ENCODE assay signal across 12 cellular contexts in genomic region chr13:19069684-19070397, GRCh38.
DNase-seq lines count a peak whose midpoint lies in the region; ATAC-seq, FAIRE-seq and TF ChIP-seq lines count a peak whose summit lies in the region.
"Had no signal": no experiment of that assay in that cellular context is flagged by ENCODE, and none has a peak within 500 bp of the region (broad histone marks: within the 10 kb centered on the region; RNA-seq: fewer than 3 reads in every experiment).

No MANE protein-coding gene starts in this region.

- H2AFZ ChIP-seq in K562 (ENCODE audit: low read depth, low read length), result no peak overlapping the region
- H2AFZ ChIP-seq: GM23248 had no signal

- ATAC-seq in K562, result no peak
- peak; percentile 22 for ATAC-seq in sciatic nerve
- ATAC-seq in GM18870 (IDR thresholded peaks at IDR 0.05; ENCODE audit: unreplicated experiment), result no peak
- ATAC-seq: A549 had no signal

- BruUV-seq in K562 (replicated peaks; lab: Mats Ljungman, UMichigan), result no TSS peak

- CTCF ChIA-PET in K562 (lab: Yijun Ruan, JAX; ENCODE audit: low intra/inter-chr PET ratio), result no interaction called here

- no peak for TF ChIP-seq EP300 in K562 (IDR thresholded peaks at IDR 0.05; ENCODE audit: low read length)
- TF ChIP-seq EP300 in esophagus muscularis mucosa (IDR thresholded peaks at IDR 0.05), result no peak

- peak; percentile 70 for FAIRE-seq in K562 (lab: Jason Lieb, UNC)
- FAIRE-seq: A549, H54 had no signal

- TF ChIP-seq POLR2A in K562 (conservative IDR thresholded peaks at IDR 0.05), result no peak
- TF ChIP-seq POLR2A in esophagus muscularis mucosa (IDR thresholded peaks at IDR 0.05; ENCODE audit: low read depth), result no peak
- no peak for TF ChIP-seq POLR2A in vagina (IDR thresholded peaks at IDR 0.05)

- DNase-seq in K562 (ENCODE audit: extremely low read depth in 1 of 4, low spot score in 3 of 4) (no peak), esophagus muscularis mucosa (ENCODE audit: extremely low spot score) (peak; percentile 87), sciatic nerve (ENCODE audit: low spot score) (no peak), vagina (ENCODE audit: extremely low spot score in 2 of 2) (peak; percentile 67 to 71), COLO668 (lab: John Stamatoyannopoulos, UW; ENCODE audit: unreplicated experiment) (no peak), RPMI8226 (no peak)
- DNase-seq: Calu3, DMS 273 treated with DMSO at 0.1 percent for 48 hours, GM23248 had no signal

- H4K20me1 ChIP-seq in K562 (replicated peaks; ENCODE audit: control insufficient read depth, insufficient read depth, low read length), result no peaks in the 10 kb centered on the region

- no peak overlapping the region for H3K9ac ChIP-seq in K562 (ENCODE audit: insufficient read depth in 1 of 2, low read depth in 2 of 2, low read length in 2 of 2)
- H3K9ac ChIP-seq: GM23248 had no signal

- H3K9me1 ChIP-seq in K562 (ENCODE audit: control insufficient read depth, insufficient read depth, low read length), result no peaks in the 10 kb centered on the region

- no peaks in the 10 kb centered on the region for H3K36me3 ChIP-seq in K562 (ENCODE audit: control insufficient read depth, insufficient read depth, low read length)
- H3K36me3 ChIP-seq in esophagus muscularis mucosa, result no peaks in the 10 kb centered on the region
- H3K36me3 ChIP-seq in vagina, result no peaks in the 10 kb centered on the region

- no peaks in the 10 kb centered on the region for H3K79me2 ChIP-seq in K562 (ENCODE audit: control insufficient read depth, insufficient read depth, low read length)

- H3K4me1 ChIP-seq in K562 (replicated peaks in 1 of 2; ENCODE audit: control insufficient read depth in 2 of 2, insufficient read depth in 2 of 2, low read length in 2 of 2), result no peaks in the 10 kb centered on the region
- H3K4me1 ChIP-seq in esophagus muscularis mucosa, result no peaks in the 10 kb centered on the region
- H3K4me1 ChIP-seq in vagina, result no peaks in the 10 kb centered on the region
- H3K4me1 ChIP-seq: A549 had no signal

- POLR2A ChIA-PET in K562 (lab: Yijun Ruan, JAX), result no interaction called here

- in situ Hi-C loops in K562 (cut with MboI), result no loop called here

- no peaks in the 10 kb centered on the region for H3K9me3 ChIP-seq in K562 (replicated peaks; ENCODE audit: control insufficient read depth, insufficient read depth, low read depth, low read length)
- no peaks in the 10 kb centered on the region for H3K9me3 ChIP-seq in esophagus muscularis mucosa
- no peaks in the 10 kb centered on the region for H3K9me3 ChIP-seq in vagina
- H3K9me3 ChIP-seq: A549 had no signal

- intact Hi-C loops in K562 (cut with micrococcal nuclease), result loop anchor here (10.0 kb wide), 2 partner anchors 55 to 615 kb away; no protein-coding TSS in a partner anchor
- intact Hi-C loops in esophagus muscularis mucosa (cut with DNase I), result no loop called here
- intact Hi-C loops in sciatic nerve (cut with DNase I), result no loop called here
- intact Hi-C loops in vagina (cut with DNase I), result no loop called here

- no peak for TF ChIP-seq RAD21 in K562 (CRISPR knock-in tag; conservative IDR thresholded peaks at IDR 0.05 in 1 of 2, IDR thresholded peaks at IDR 0.05 in 1 of 2)

- WGBS in K562 (ENCODE audit: insufficient coverage, low coverage, missing lambda C conversion rate), result 3% methylated on average over 4 of the region's 5 CpGs
- 72% methylated on average over 5 of the region's 5 CpGs for WGBS in esophagus muscularis mucosa

- H3K4me3 ChIP-seq in K562 (no peak overlapping the region), esophagus muscularis mucosa (no peak overlapping the region), vagina (no peak overlapping the region)
- H3K4me3 ChIP-seq: A549, GM23248 had no signal

- H3K27ac ChIP-seq in K562 (ENCODE audit: extremely low read depth, low read depth, low read length) (no peak overlapping the region), esophagus muscularis mucosa (replicated peaks in 1 of 4) (no peak overlapping the region), vagina (no peak overlapping the region)
- H3K27ac ChIP-seq: A549, GM23248 had no signal

- H3K27me3 ChIP-seq in K562 (ENCODE audit: control insufficient read depth in 2 of 2, insufficient read depth in 2 of 2, low read length in 2 of 2) (no peaks in the 10 kb centered on the region), esophagus muscularis mucosa (no peaks in the 10 kb centered on the region), vagina (no peaks in the 10 kb centered on the region)

- TF ChIP-seq CTCF in K562 (IDR thresholded peaks at IDR 0.05 in 2 of 3, conservative IDR thresholded peaks at IDR 0.05 in 1 of 3; ENCODE audit: insufficient read depth in 2 of 3, low read depth in 1 of 3, low read length in 3 of 3), result no peak
- no peak for TF ChIP-seq CTCF in esophagus muscularis mucosa (IDR thresholded peaks at IDR 0.05)
- TF ChIP-seq CTCF in vagina (IDR thresholded peaks at IDR 0.05), result no peak

- no peak overlapping the region for H3K4me2 ChIP-seq in K562 (ENCODE audit: insufficient read depth, low read length)
- H3K4me2 ChIP-seq: A549 had no signal

TF ChIP-seq in K562, 482 proteins besides CTCF, POLR2A, EP300 and RAD21:
- TF ChIP-seq SMARCA4 (IDR thresholded peaks at IDR 0.05) (no peak), MEF2D (tag; conservative IDR thresholded peaks at IDR 0.05; ENCODE audit: low read depth) (no peak), FOSL1 (tag; conservative IDR thresholded peaks at IDR 0.05) (no peak), PHTF2 (CRISPR knock-in tag; IDR thresholded peaks at IDR 0.05) (no peak), RBFOX2 (IDR thresholded peaks at IDR 0.05; ENCODE audit: low read depth, low read length) (no peak), EGR1 (conservative IDR thresholded peaks at IDR 0.05) (no peak)
- TF ChIP-seq, protein P1, sequence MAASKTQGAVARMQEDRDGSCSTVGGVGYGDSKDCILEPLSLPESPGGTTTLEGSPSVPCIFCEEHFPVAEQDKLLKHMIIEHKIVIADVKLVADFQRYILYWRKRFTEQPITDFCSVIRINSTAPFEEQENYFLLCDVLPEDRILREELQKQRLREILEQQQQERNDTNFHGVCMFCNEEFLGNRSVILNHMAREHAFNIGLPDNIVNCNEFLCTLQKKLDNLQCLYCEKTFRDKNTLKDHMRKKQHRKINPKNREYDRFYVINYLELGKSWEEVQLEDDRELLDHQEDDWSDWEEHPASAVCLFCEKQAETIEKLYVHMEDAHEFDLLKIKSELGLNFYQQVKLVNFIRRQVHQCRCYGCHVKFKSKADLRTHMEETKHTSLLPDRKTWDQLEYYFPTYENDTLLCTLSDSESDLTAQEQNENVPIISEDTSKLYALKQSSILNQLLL (CRISPR knock-in tag; IDR thresholded peaks at IDR 0.05; ENCODE audit: borderline replicate concordance), result no peak
TF ChIP-seq in K562: peak in this region for 0.

Comparison
In these comparisons a context has a peak if more than half of its experiments do, and no peak if none do; other contexts are left out.
1. DNase-seq: peak in esophagus muscularis mucosa (single experiment) and vagina (2 of 2); none in K562 (0 of 4), sciatic nerve (single experiment), COLO668 (single experiment) and RPMI8226 (single experiment).